Comparison of ENCODE assay signal across 8 cellular contexts in genomic region chr15:77821188-77821958, GRCh38.
DNase-seq lines count a peak whose midpoint lies in the region; ATAC-seq and TF ChIP-seq lines count a peak whose summit lies in the region.

No MANE protein-coding gene starts in this region.

- ATAC-seq in activated CD8-positive, alpha-beta T cell treated with anti-CD3 and anti-CD28 coated beads, Interleukin-2, amount 10 ng/mL, durations not matched to agents 7 days and 5 days = peak; percentile 70
- no peak for ATAC-seq in HG02981 (IDR thresholded peaks at IDR 0.05; ENCODE audit: unreplicated experiment)

- no peaks in the 10 kb centered on the region for H3K9me3 Mint-ChIP-seq in activated CD8-positive, alpha-beta T cell treated with anti-CD3 and anti-CD28 coated beads, Interleukin-2, amount 10 ng/mL, durations not matched to agents 7 days and 5 days (ENCODE audit: insufficient read depth)
- peaks cover 0 to 3% (median 0%) of the 10 kb centered on the region in 6 donors for H3K9me3 Mint-ChIP-seq in immature natural killer cell

- POLR2A ChIA-PET in activated CD8-positive, alpha-beta T cell treated with anti-CD3 and anti-CD28 coated beads, Interleukin-2, amount 10 ng/mL, durations not matched to agents 7 days and 5 days (lab: Charles Lee) = interaction anchor here (0.6 kb wide), 1 partner anchor 181 kb away, joined by 3 read pairs; no protein-coding TSS in a partner anchor

- H3K4me3 ChIP-seq in fibroblast of pulmonary artery (replicated peaks; ENCODE audit: low read depth, low read length) = no peak overlapping the region

- H3K4me1 Mint-ChIP-seq in activated CD8-positive, alpha-beta T cell treated with anti-CD3 and anti-CD28 coated beads, Interleukin-2, amount 10 ng/mL, durations not matched to agents 7 days and 5 days (ENCODE audit: low read depth) = peaks cover 6% of the 10 kb centered on the region
- H3K4me1 Mint-ChIP-seq in immature natural killer cell = no peaks in the 10 kb centered on the region

- H3K27ac ChIP-seq in 22Rv1 = no peak overlapping the region

- DNase-seq in NCI-H1694 (lab: John Stamatoyannopoulos, UW) = peak; percentile 57
- peak; percentile 55 for DNase-seq in activated CD8-positive, alpha-beta T cell treated with anti-CD3 and anti-CD28 coated beads, Interleukin-2, amount 10 ng/mL, durations not matched to agents 7 days and 5 days
- DNase-seq in fibroblast of pulmonary artery (ENCODE audit: low read depth) = peak; percentile 68
- peak; percentile 86 for DNase-seq in occipital lobe (lab: John Stamatoyannopoulos, UW)
- no peak for DNase-seq in immature natural killer cell

- no peak overlapping the region for H3K27ac Mint-ChIP-seq in activated CD8-positive, alpha-beta T cell treated with anti-CD3 and anti-CD28 coated beads, Interleukin-2, amount 10 ng/mL, durations not matched to agents 7 days and 5 days
- no peak overlapping the region for H3K27ac Mint-ChIP-seq in immature natural killer cell

- H3K27me3 Mint-ChIP-seq in activated CD8-positive, alpha-beta T cell treated with anti-CD3 and anti-CD28 coated beads, Interleukin-2, amount 10 ng/mL, durations not matched to agents 7 days and 5 days (ENCODE audit: low read depth) = peaks cover 45% of the 10 kb centered on the region
- peaks cover 10 to 18% (median 17%) of the 10 kb centered on the region in 3 donors for H3K27me3 Mint-ChIP-seq in immature natural killer cell (ENCODE audit: low read depth in 3 of 3)

- CTCF ChIA-PET in activated CD8-positive, alpha-beta T cell treated with anti-CD3 and anti-CD28 coated beads, Interleukin-2, amount 10 ng/mL, durations not matched to agents 7 days and 5 days (lab: Charles Lee) = interaction anchor here (1.0 to 2.6 kb wide), 11 partner anchors 8 to 278 kb away, joined by 3 to 20 read pairs (median 4); no protein-coding TSS in a partner anchor

- no peak overlapping the region for H3K4me3 Mint-ChIP-seq in activated CD8-positive, alpha-beta T cell treated with anti-CD3 and anti-CD28 coated beads, Interleukin-2, amount 10 ng/mL, durations not matched to agents 7 days and 5 days
- H3K4me3 Mint-ChIP-seq in immature natural killer cell = no peak overlapping the region

- TF ChIP-seq CTCF in 22Rv1 (IDR thresholded peaks at IDR 0.05) = peak; percentile 90
- peak; percentile 85 for TF ChIP-seq CTCF in GM12872 (IDR thresholded peaks at IDR 0.05; ENCODE audit: insufficient read depth, low read depth, low read length)
- TF ChIP-seq CTCF in fibroblast of pulmonary artery (IDR thresholded peaks at IDR 0.05; ENCODE audit: low read length, missing control alignments) = peak; percentile 89

- H3K36me3 Mint-ChIP-seq in activated CD8-positive, alpha-beta T cell treated with anti-CD3 and anti-CD28 coated beads, Interleukin-2, amount 10 ng/mL, durations not matched to agents 7 days and 5 days (ENCODE audit: low read depth) = no peaks in the 10 kb centered on the region
- peaks cover 0 to 4% (median 0%) of the 10 kb centered on the region in 3 donors for H3K36me3 Mint-ChIP-seq in immature natural killer cell

Comparison
In these comparisons a context has a peak if more than half of its experiments do, and no peak if none do; other contexts are left out.
1. DNase-seq: peak in NCI-H1694 (single experiment), activated CD8-positive, alpha-beta T cell treated with anti-CD3 and anti-CD28 coated beads, Interleukin-2, amount 10 ng/mL, durations not matched to agents 7 days and 5 days (single experiment), fibroblast of pulmonary artery (single experiment) and occipital lobe (single experiment); none in immature natural killer cell (0 of 3).
2. Peak in every context shown above with its lines, with median percentiles within 50 percentile points of each other: CTCF ChIP-seq.